ENCODE assay signal across 34 cellular contexts in the genomic region with DNA sequence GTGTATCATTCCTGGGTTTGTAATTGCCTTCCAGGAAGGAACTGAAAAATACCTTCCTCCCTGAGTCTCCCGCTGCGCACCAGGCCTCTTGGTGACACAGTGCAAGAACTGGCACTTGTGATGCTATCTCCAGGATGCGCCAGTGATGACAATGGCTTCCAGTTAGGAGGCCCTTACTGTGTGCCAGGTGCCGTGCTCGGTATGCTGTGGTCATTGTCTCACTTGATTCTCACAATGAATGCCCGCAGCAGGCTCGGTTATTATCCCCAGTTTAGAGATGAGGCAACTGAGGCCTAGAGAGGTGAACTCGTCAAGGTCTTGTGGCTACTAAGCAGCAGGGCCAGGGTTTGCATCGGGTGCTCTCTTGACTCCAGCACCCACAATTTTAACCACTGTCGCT.
"Had no signal": no experiment of that assay in that cellular context is flagged by ENCODE, and none has a peak within 500 bp of the region (broad histone marks: within the 10 kb centered on the region; RNA-seq: fewer than 3 reads in every experiment).

No MANE protein-coding gene starts in this region.

- H3K9me3 ChIP-seq: MG63 had no signal

- DNase-seq: Karpas-422, Kasumi-1, KG1, MG63, MM.1S, MV-4-11, NCI-H1048, NCI-H1092, NCI-H1092 treated with DMSO at 0.1 percent for 48 hours, NCI-H1105, NCI-H1105 treated with DMSO at 0.1 percent for 48 hours, NCI-H1417, NCI-H1417 treated with DMSO at 0.1 percent for 48 hours, NCI-H1436, NCI-H1436 treated with DMSO at 0.1 percent for 48 hours, NCI-H146, NCI-H1694, NCI-H1694 treated with DMSO at 0.1 percent for 48 hours, NCI-H187, NCI-H187 treated with DMSO at 0.1 percent for 48 hours, NCI-H1930, NCI-H2029, NCI-H2029 treated with DMSO at 0.1 percent for 48 hours, NCI-H2081, NCI-H2081 treated with DMSO at 0.1 percent for 48 hours, NCI-H2107, NCI-H2171, NCI-H2171 treated with DMSO at 0.1 percent for 48 hours, NCI-H2227 treated with DMSO at 0.1 percent for 48 hours, NCI-H226, NCI-H345, NCI-H446, NCI-H446 treated with DMSO at 0.1 percent for 48 hours had no signal

- H3K4me3 ChIP-seq: MG63 had no signal

- H3K36me3 ChIP-seq: MG63 had no signal

- H3K27ac ChIP-seq: KMS-11 had no signal

- H3K27me3 ChIP-seq: MG63 had no signal
